40 cellular contexts compared by ENCODE assay signal in the genomic region with DNA sequence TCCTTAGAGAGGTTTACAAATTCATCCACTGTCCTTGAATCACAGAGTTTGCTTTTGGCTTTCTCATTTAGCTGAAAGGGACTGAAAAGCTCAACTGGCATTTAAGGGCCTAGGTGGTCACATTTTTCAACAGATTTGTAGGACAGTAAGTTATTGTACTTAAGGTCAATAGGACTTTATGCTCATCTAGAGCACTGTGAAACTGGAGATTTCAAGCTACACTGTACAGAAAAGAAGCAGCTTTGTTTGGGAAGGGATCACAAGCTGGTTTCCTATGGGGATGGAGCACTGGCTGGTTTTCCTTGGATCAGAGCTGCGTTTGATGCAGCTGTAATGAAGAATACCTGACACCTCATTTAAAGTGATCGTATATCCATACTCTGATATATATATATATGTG.
"Had no signal": no experiment of that assay in that cellular context is flagged by ENCODE, and none has a peak within 500 bp of the region (broad histone marks: within the 10 kb centered on the region; RNA-seq: fewer than 3 reads in every experiment).

No MANE protein-coding gene starts in this region.

- H3K36me3 Mint-ChIP-seq: activated naive CD4-positive, alpha-beta T cell treated with anti-CD3 and anti-CD28 coated beads, Interleukin-2, amount 10 ng/mL, durations not matched to agents 7 days and 5 days; activated naive CD4-positive, alpha-beta T cell treated with anti-CD3 and anti-CD28 coated beads, Interleukin-2, amount 50 U/mL, for 24 hours; activated naive CD4-positive, alpha-beta T cell treated with anti-CD3 and anti-CD28 coated beads, Interleukin-2, amount 50 U/mL, for 72 hours; activated naive CD8-positive, alpha-beta T cell; activated naive CD8-positive, alpha-beta T cell treated with anti-CD3 and anti-CD28 coated beads for 36 hours; activated naive CD8-positive, alpha-beta T cell treated with anti-CD3 and anti-CD28 coated beads, Interleukin-2, amount 10 ng/mL, durations not matched to agents 7 days and 5 days; brain had no signal

- H3K4me1 ChIP-seq: adrenal gland, ascending aorta, body of pancreas, breast epithelium had no signal

- H3K36me3 ChIP-seq: adrenal gland, ascending aorta, brain microvascular endothelial cell, breast epithelium, cardiac muscle cell had no signal

- H3K9me3 ChIP-seq: adrenal gland, ascending aorta, body of pancreas, breast epithelium had no signal

- H3K9me3 Mint-ChIP-seq: activated naive CD4-positive, alpha-beta T cell treated with anti-CD3 and anti-CD28 coated beads for 36 hours; activated naive CD4-positive, alpha-beta T cell treated with anti-CD3 and anti-CD28 coated beads, Interleukin-2, amount 10 ng/mL, durations not matched to agents 7 days and 5 days; activated naive CD4-positive, alpha-beta T cell treated with anti-CD3 and anti-CD28 coated beads, Interleukin-2, amount 50 U/mL, for 24 hours; activated naive CD8-positive, alpha-beta T cell treated with anti-CD3 and anti-CD28 coated beads for 36 hours; activated naive CD8-positive, alpha-beta T cell treated with anti-CD3 and anti-CD28 coated beads, Interleukin-2, amount 10 ng/mL, durations not matched to agents 7 days and 5 days; activated naive CD8-positive, alpha-beta T cell treated with anti-CD3 and anti-CD28 coated beads, Interleukin-2, amount 50 U/mL, for 24 hours; activated T-cell treated with anti-CD3 and anti-CD28 coated beads, Interleukin-2, amount 50 U/mL, for 24 hours; activated T-cell treated with anti-CD3 and anti-CD28 coated beads, Interleukin-2, amount 50 U/mL, for 4 hours; activated T-helper 1 cell treated with anti-CD3 and anti-CD28 coated beads, Interleukin-12 subunit alpha, Interleukin-12 subunit beta, Interleukin-2, Interleukin-4 antibody, amounts not matched to agents 30 ng/mL and 10 ng/mL and 1 ng/mL, durations not matched to agents 14 hours and 24 hours and 36 hours; activated T-helper 2 cell treated with anti-CD3 and anti-CD28 coated beads, Interferon-gamma antibody, Interleukin-2, Interleukin-4, amounts not matched to agents 10 μg/mL and 5 μg/mL and 100 μg/mL, durations not matched to agents 14 hours and 24 hours and 36 hours; central memory CD8-positive, alpha-beta T cell had no signal

- H3K27ac Mint-ChIP-seq: activated naive CD4-positive, alpha-beta T cell treated with anti-CD3 and anti-CD28 coated beads for 36 hours; activated naive CD4-positive, alpha-beta T cell treated with anti-CD3 and anti-CD28 coated beads, Interleukin-2, amount 10 ng/mL, durations not matched to agents 7 days and 5 days; activated naive CD4-positive, alpha-beta T cell treated with anti-CD3 and anti-CD28 coated beads, Interleukin-2, amount 50 U/mL, for 24 hours; activated naive CD4-positive, alpha-beta T cell treated with anti-CD3 and anti-CD28 coated beads, Interleukin-2, amount 50 U/mL, for 72 hours; activated naive CD8-positive, alpha-beta T cell; activated naive CD8-positive, alpha-beta T cell treated with anti-CD3 and anti-CD28 coated beads for 36 hours; activated naive CD8-positive, alpha-beta T cell treated with anti-CD3 and anti-CD28 coated beads, Interleukin-2, amount 10 ng/mL, durations not matched to agents 7 days and 5 days; activated naive CD8-positive, alpha-beta T cell treated with anti-CD3 and anti-CD28 coated beads, Interleukin-2, amount 50 U/mL, for 24 hours; activated T-cell treated with anti-CD3 and anti-CD28 coated beads, Interleukin-2, amount 50 U/mL, for 24 hours; activated T-cell treated with anti-CD3 and anti-CD28 coated beads, Interleukin-2, amount 50 U/mL, for 72 hours; activated T-helper 1 cell treated with anti-CD3 and anti-CD28 coated beads, Interleukin-12 subunit alpha, Interleukin-12 subunit beta, Interleukin-2, Interleukin-4 antibody, amounts not matched to agents 30 ng/mL and 10 ng/mL and 1 ng/mL, durations not matched to agents 14 hours and 24 hours and 36 hours; activated T-helper 17 cell treated with anti-CD3 and anti-CD28 coated beads, Interleukin-2, amount 50 U/mL, for 72 hours; activated T-helper 2 cell treated with anti-CD3 and anti-CD28 coated beads, Interferon-gamma antibody, Interleukin-2, Interleukin-4, amounts not matched to agents 10 μg/mL and 5 μg/mL and 100 μg/mL, durations not matched to agents 14 hours and 24 hours and 36 hours; brain had no signal

- ATAC-seq: activated naive CD4-positive, alpha-beta T cell treated with anti-CD3 and anti-CD28 coated beads, Interleukin-2, amount 50 U/mL, for 72 hours; activated naive CD8-positive, alpha-beta T cell treated with anti-CD3 and anti-CD28 coated beads, Interleukin-2, amount 50 U/mL, for 24 hours; activated T-cell treated with anti-CD3 and anti-CD28 coated beads, Interleukin-2, amount 50 U/mL, for 4 hours; activated T-cell treated with anti-CD3 and anti-CD28 coated beads, Interleukin-2, amount 50 U/mL, for 72 hours; activated T-helper 17 cell treated with anti-CD3 and anti-CD28 coated beads, Interleukin-2, amount 50 U/mL, for 72 hours; body of pancreas had no signal

- H3K4me3 Mint-ChIP-seq: activated naive CD4-positive, alpha-beta T cell treated with anti-CD3 and anti-CD28 coated beads for 36 hours; activated naive CD4-positive, alpha-beta T cell treated with anti-CD3 and anti-CD28 coated beads, Interleukin-2, amount 10 ng/mL, durations not matched to agents 7 days and 5 days; activated naive CD4-positive, alpha-beta T cell treated with anti-CD3 and anti-CD28 coated beads, Interleukin-2, amount 50 U/mL, for 24 hours; activated naive CD8-positive, alpha-beta T cell; activated naive CD8-positive, alpha-beta T cell treated with anti-CD3 and anti-CD28 coated beads for 36 hours; activated naive CD8-positive, alpha-beta T cell treated with anti-CD3 and anti-CD28 coated beads, Interleukin-2, amount 10 ng/mL, durations not matched to agents 7 days and 5 days; activated naive CD8-positive, alpha-beta T cell treated with anti-CD3 and anti-CD28 coated beads, Interleukin-2, amount 50 U/mL, for 24 hours; activated T-cell treated with anti-CD3 and anti-CD28 coated beads, Interleukin-2, amount 50 U/mL, for 24 hours; activated T-cell treated with anti-CD3 and anti-CD28 coated beads, Interleukin-2, amount 50 U/mL, for 4 hours; activated T-cell treated with anti-CD3 and anti-CD28 coated beads, Interleukin-2, amount 50 U/mL, for 72 hours; activated T-helper 1 cell treated with anti-CD3 and anti-CD28 coated beads, Interleukin-12 subunit alpha, Interleukin-12 subunit beta, Interleukin-2, Interleukin-4 antibody, amounts not matched to agents 30 ng/mL and 10 ng/mL and 1 ng/mL, durations not matched to agents 14 hours and 24 hours and 36 hours; activated T-helper 17 cell treated with anti-CD3 and anti-CD28 coated beads, Interleukin-2, amount 50 U/mL, for 72 hours; brain; central memory CD8-positive, alpha-beta T cell had no signal

- FAIRE-seq: astrocyte, bronchial epithelial cell had no signal

- DNase-seq: activated effector memory CD4-positive, alpha-beta T cell treated with anti-CD3 and anti-CD28 coated beads, Interleukin-2, amount 50 U/mL, for 16 hours; activated effector memory CD4-positive, alpha-beta T cell treated with Interleukin-2 at 50 U/mL for 16 hours; activated gamma-delta T cell; activated gamma-delta T cell treated with Interleukin-2 at 50 U/mL for 16 hours; activated naive CD4-positive, alpha-beta T cell; activated naive CD4-positive, alpha-beta T cell treated with anti-CD3 and anti-CD28 coated beads for 36 hours; activated naive CD4-positive, alpha-beta T cell treated with anti-CD3 and anti-CD28 coated beads, Interleukin-2, amount 10 ng/mL, durations not matched to agents 7 days and 5 days; activated naive CD4-positive, alpha-beta T cell treated with anti-CD3 and anti-CD28 coated beads, Interleukin-2, amount 50 U/mL, for 16 hours; activated naive CD4-positive, alpha-beta T cell treated with Interleukin-2 at 50 U/mL for 16 hours; activated naive CD8-positive, alpha-beta T cell treated with anti-CD3 and anti-CD28 coated beads for 36 hours; activated naive CD8-positive, alpha-beta T cell treated with anti-CD3 and anti-CD28 coated beads, Interleukin-2, amount 10 ng/mL, durations not matched to agents 7 days and 5 days; activated naive CD8-positive, alpha-beta T cell treated with anti-CD3 and anti-CD28 coated beads, Interleukin-2, amount 50 U/mL, for 24 hours; activated T-cell treated with anti-CD3 and anti-CD28 coated beads, Interleukin-2, amount 50 U/mL, for 1 hour; activated T-cell treated with anti-CD3 and anti-CD28 coated beads, Interleukin-2, amount 50 U/mL, for 24 hours; activated T-cell treated with anti-CD3 and anti-CD28 coated beads, Interleukin-2, amount 50 U/mL, for 4 hours; activated T-cell treated with anti-CD3 and anti-CD28 coated beads, Interleukin-2, amount 50 U/mL, for 48 hours; activated T-cell treated with anti-CD3 and anti-CD28 coated beads, Interleukin-2, amount 50 U/mL, for 72 hours; adrenal gland; amniotic stem cell; amygdala; anterior cingulate cortex; aorta; body of pancreas; brain microvascular endothelial cell; caudate nucleus; central memory CD4-positive, alpha-beta T cell; cerebellar nuclear complex had no signal

- H3K27ac ChIP-seq: adrenal gland, ascending aorta, body of pancreas, brain microvascular endothelial cell, breast epithelium, cardiac muscle cell had no signal

- H3K27me3 ChIP-seq: adrenal gland, ascending aorta, body of pancreas, brain microvascular endothelial cell, breast epithelium, cardiac muscle cell had no signal

- H3K4me1 Mint-ChIP-seq: activated naive CD4-positive, alpha-beta T cell treated with anti-CD3 and anti-CD28 coated beads, Interleukin-2, amount 10 ng/mL, durations not matched to agents 7 days and 5 days; activated naive CD4-positive, alpha-beta T cell treated with anti-CD3 and anti-CD28 coated beads, Interleukin-2, amount 50 U/mL, for 24 hours; activated naive CD8-positive, alpha-beta T cell treated with anti-CD3 and anti-CD28 coated beads, Interleukin-2, amount 10 ng/mL, durations not matched to agents 7 days and 5 days; activated naive CD8-positive, alpha-beta T cell treated with anti-CD3 and anti-CD28 coated beads, Interleukin-2, amount 50 U/mL, for 24 hours; activated T-helper 17 cell treated with anti-CD3 and anti-CD28 coated beads, Interleukin-2, amount 50 U/mL, for 72 hours; brain; central memory CD8-positive, alpha-beta T cell had no signal

- H3K27me3 Mint-ChIP-seq: activated naive CD4-positive, alpha-beta T cell treated with anti-CD3 and anti-CD28 coated beads, Interleukin-2, amount 10 ng/mL, durations not matched to agents 7 days and 5 days; activated naive CD4-positive, alpha-beta T cell treated with anti-CD3 and anti-CD28 coated beads, Interleukin-2, amount 50 U/mL, for 24 hours; activated naive CD8-positive, alpha-beta T cell; activated naive CD8-positive, alpha-beta T cell treated with anti-CD3 and anti-CD28 coated beads for 36 hours; activated naive CD8-positive, alpha-beta T cell treated with anti-CD3 and anti-CD28 coated beads, Interleukin-2, amount 10 ng/mL, durations not matched to agents 7 days and 5 days; activated naive CD8-positive, alpha-beta T cell treated with anti-CD3 and anti-CD28 coated beads, Interleukin-2, amount 50 U/mL, for 24 hours; activated T-cell treated with anti-CD3 and anti-CD28 coated beads, Interleukin-2, amount 50 U/mL, for 24 hours; activated T-helper 17 cell treated with anti-CD3 and anti-CD28 coated beads, Interleukin-2, amount 50 U/mL, for 72 hours; central memory CD8-positive, alpha-beta T cell had no signal

- H3K4me3 ChIP-seq: adrenal gland, ascending aorta, body of pancreas, breast epithelium, cardiac muscle cell had no signal
